In the genomic region with DNA sequence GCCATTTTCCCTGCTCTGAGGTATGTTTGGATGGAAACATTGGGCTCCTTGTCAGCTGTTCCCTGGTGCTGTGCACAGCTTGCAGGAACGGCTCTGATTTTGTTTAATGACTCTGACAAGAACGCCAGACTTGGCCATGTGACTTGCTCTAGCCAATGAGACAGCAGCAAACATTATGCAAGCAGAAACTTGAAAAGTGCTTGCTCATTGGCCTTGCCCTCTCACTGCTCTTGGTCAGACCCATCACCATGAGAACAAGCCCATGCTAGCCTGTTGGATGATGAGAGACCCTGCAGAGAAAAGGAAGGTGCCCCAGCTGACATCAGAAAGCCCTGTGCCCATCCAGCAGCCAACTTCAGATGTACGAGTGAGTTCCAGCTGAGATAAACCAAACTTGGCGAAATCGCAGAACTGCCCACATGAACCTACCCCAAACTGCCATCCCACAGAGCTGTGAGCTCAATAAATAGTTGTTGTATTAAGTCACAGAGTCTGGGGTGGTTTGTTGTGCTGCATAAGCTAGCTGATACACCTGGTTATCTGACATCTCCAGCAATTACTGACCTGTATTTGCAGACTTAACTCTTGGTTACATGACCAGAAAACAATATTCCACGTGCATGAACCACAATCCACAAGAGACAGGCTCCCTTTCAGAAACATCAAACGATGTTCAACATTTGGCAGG, we compare ENCODE assay signal across 8 cellular contexts.
A peak's percentile ranks its signal among the peaks of the same experiment; 100 is the strongest.
DNase-seq lines count a peak whose midpoint lies in the region; ATAC-seq and TF ChIP-seq lines count a peak whose summit lies in the region.

No MANE protein-coding gene starts in this region.

- no peaks in the 10 kb centered on the region for H3K36me3 ChIP-seq in OCI-LY1 (ENCODE audit: insufficient read depth, low read length)
- H3K36me3 ChIP-seq in esophagus muscularis mucosa, result no peaks in the 10 kb centered on the region

- H3K4me2 ChIP-seq in OCI-LY1 (ENCODE audit: low read length), result peak overlapping the region; percentile 38

- peaks cover 41% of the 10 kb centered on the region for H3K4me1 ChIP-seq in OCI-LY1 (ENCODE audit: insufficient read depth, low read length, severe bottlenecking)
- peaks cover 0 to 46% (median 26%) of the 10 kb centered on the region in 4 donors for H3K4me1 ChIP-seq in esophagus muscularis mucosa

- H3K9me3 ChIP-seq in OCI-LY1 (ENCODE audit: low read length) (no peaks in the 10 kb centered on the region), esophagus muscularis mucosa (no peaks in the 10 kb centered on the region)

- no peaks in the 10 kb centered on the region for H3K9me2 ChIP-seq in OCI-LY1 (ENCODE audit: low read depth, low read length)

- DNase-seq in AG09319 (ENCODE audit: extremely low read depth, low read depth) (peak; percentile 20), GM19240 (ENCODE audit: insufficient read length, low spot score) (peak; percentile 32), germinal center (ENCODE audit: low spot score) (peak; percentile 78), NCI-H1092 (lab: John Stamatoyannopoulos, UW) (no peak), esophagus muscularis mucosa (ENCODE audit: extremely low spot score) (no peak), UCSD-AML1 (lab: John Stamatoyannopoulos, UW; ENCODE audit: unreplicated experiment) (no peak)

- H3K27me3 ChIP-seq in OCI-LY1 (ENCODE audit: insufficient read depth, low read length) (no peaks in the 10 kb centered on the region), esophagus muscularis mucosa (no peaks in the 10 kb centered on the region)

- H2AFZ ChIP-seq in OCI-LY1 (ENCODE audit: low read length), result no peak overlapping the region; the same call in 1 of the 2 replicates

- no peak overlapping the region for H3K9ac ChIP-seq in OCI-LY1 (ENCODE audit: low read length)

- no peak for TF ChIP-seq POLR2A in esophagus muscularis mucosa (IDR thresholded peaks at IDR 0.05; ENCODE audit: low read depth)

- peak overlapping the region; percentile 29 for H3K4me3 ChIP-seq in OCI-LY1 (ENCODE audit: low read depth, low read length, poor library complexity, severe bottlenecking)
- H3K4me3 ChIP-seq in esophagus muscularis mucosa, result no peak overlapping the region

- TF ChIP-seq CTCF in AG09319 (IDR thresholded peaks at IDR 0.05; ENCODE audit: low read depth, low read length) (no peak), OCI-LY1 (IDR thresholded peaks at IDR 0.05; ENCODE audit: low read length) (no peak), esophagus muscularis mucosa (IDR thresholded peaks at IDR 0.05) (no peak)

- no peaks in the 10 kb centered on the region for H4K20me1 ChIP-seq in OCI-LY1 (ENCODE audit: insufficient read depth, low read length)

- no peak for ATAC-seq in GM19397 (IDR thresholded peaks at IDR 0.05; ENCODE audit: unreplicated experiment)

- no peaks in the 10 kb centered on the region for H3K79me2 ChIP-seq in OCI-LY1 (ENCODE audit: insufficient read depth, low read length)

- no peak overlapping the region for H3K27ac ChIP-seq in OCI-LY1 (ENCODE audit: low read depth, low read length, poor library complexity, severe bottlenecking)
- H3K27ac ChIP-seq in esophagus muscularis mucosa (replicated peaks in 1 of 4), result no peak overlapping the region

- H3F3A ChIP-seq in OCI-LY1 (ENCODE audit: insufficient read depth, low read length), result no peaks in the 10 kb centered on the region

- intact Hi-C loops in esophagus muscularis mucosa (cut with DNase I), result no loop called here

- WGBS in esophagus muscularis mucosa, result 69% methylated on average over 7 of the region's 7 CpGs

- no peak for TF ChIP-seq EP300 in esophagus muscularis mucosa (IDR thresholded peaks at IDR 0.05)

Comparison
In these comparisons a context has a peak if more than half of its experiments do, and no peak if none do; other contexts are left out.
1. DNase-seq: peak in AG09319 (single experiment), GM19240 (single experiment) and germinal center (single experiment); none in NCI-H1092 (single experiment), esophagus muscularis mucosa (single experiment) and UCSD-AML1 (single experiment).